1 cellular context compared by ENCODE assay signal in the genomic region with DNA sequence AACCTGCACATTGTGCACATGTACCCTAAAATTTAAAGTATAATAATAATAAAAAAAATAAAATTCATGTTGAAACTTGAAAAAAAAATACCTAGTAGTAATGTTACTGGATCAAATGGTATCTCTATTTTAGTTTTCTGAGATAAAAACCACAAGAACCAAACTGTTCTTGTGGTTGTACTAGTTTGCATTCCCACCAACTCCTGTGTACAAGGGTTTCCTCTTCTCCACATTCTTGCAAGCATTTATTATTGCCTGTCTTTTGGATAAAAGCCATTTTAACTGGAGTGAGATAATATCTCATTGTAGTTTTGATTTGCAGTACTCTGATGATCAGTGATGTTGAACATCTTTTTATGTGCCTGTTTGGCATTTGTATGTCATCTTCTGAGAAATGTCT.
TF ChIP-seq lines count a peak whose summit lies in the region.

No MANE protein-coding gene starts in this region.

TF ChIP-seq in GM23338, 12 proteins besides CTCF, POLR2A, EP300 and RAD21:
- TF ChIP-seq, protein P1, sequence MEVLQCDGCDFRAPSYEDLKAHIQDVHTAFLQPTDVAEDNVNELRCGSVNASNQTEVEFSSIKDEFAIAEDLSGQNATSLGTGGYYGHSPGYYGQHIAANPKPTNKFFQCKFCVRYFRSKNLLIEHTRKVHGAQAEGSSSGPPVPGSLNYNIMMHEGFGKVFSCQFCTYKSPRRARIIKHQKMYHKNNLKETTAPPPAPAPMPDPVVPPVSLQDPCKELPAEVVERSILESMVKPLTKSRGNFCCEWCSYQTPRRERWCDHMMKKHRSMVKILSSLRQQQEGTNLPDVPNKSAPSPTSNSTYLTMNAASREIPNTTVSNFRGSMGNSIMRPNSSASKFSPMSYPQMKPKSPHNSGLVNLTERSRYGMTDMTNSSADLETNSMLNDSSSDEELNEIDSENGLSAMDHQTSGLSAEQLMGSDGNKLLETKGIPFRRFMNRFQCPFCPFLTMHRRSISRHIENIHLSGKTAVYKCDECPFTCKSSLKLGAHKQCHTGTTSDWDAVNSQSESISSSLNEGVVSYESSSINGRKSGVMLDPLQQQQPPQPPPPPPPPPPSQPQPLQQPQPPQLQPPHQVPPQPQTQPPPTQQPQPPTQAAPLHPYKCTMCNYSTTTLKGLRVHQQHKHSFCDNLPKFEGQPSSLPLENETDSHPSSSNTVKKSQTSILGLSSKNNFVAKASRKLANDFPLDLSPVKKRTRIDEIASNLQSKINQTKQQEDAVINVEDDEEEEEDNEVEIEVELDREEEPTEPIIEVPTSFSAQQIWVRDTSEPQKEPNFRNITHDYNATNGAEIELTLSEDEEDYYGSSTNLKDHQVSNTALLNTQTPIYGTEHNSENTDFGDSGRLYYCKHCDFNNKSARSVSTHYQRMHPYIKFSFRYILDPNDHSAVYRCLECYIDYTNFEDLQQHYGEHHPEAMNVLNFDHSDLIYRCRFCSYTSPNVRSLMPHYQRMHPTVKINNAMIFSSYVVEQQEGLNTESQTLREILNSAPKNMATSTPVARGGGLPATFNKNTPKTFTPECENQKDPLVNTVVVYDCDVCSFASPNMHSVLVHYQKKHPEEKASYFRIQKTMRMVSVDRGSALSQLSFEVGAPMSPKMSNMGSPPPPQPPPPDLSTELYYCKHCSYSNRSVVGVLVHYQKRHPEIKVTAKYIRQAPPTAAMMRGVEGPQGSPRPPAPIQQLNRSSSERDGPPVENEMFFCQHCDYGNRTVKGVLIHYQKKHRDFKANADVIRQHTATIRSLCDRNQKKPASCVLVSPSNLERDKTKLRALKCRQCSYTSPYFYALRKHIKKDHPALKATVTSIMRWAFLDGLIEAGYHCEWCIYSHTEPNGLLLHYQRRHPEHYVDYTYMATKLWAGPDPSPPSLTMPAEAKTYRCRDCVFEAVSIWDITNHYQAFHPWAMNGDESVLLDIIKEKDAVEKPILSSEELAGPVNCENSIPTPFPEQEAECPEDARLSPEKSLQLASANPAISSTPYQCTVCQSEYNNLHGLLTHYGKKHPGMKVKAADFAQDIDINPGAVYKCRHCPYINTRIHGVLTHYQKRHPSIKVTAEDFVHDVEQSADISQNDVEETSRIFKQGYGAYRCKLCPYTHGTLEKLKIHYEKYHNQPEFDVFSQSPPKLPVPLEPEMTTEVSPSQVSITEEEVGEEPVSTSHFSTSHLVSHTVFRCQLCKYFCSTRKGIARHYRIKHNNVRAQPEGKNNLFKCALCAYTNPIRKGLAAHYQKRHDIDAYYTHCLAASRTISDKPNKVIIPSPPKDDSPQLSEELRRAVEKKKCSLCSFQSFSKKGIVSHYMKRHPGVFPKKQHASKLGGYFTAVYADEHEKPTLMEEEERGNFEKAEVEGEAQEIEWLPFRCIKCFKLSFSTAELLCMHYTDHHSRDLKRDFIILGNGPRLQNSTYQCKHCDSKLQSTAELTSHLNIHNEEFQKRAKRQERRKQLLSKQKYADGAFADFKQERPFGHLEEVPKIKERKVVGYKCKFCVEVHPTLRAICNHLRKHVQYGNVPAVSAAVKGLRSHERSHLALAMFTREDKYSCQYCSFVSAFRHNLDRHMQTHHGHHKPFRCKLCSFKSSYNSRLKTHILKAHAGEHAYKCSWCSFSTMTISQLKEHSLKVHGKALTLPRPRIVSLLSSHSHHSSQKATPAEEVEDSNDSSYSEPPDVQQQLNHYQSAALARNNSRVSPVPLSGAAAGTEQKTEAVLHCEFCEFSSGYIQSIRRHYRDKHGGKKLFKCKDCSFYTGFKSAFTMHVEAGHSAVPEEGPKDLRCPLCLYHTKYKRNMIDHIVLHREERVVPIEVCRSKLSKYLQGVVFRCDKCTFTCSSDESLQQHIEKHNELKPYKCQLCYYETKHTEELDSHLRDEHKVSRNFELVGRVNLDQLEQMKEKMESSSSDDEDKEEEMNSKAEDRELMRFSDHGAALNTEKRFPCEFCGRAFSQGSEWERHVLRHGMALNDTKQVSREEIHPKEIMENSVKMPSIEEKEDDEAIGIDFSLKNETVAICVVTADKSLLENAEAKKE (CRISPR knock-in tag; IDR thresholded peaks at IDR 0.05) = no peak
- TF ChIP-seq, protein P2, sequence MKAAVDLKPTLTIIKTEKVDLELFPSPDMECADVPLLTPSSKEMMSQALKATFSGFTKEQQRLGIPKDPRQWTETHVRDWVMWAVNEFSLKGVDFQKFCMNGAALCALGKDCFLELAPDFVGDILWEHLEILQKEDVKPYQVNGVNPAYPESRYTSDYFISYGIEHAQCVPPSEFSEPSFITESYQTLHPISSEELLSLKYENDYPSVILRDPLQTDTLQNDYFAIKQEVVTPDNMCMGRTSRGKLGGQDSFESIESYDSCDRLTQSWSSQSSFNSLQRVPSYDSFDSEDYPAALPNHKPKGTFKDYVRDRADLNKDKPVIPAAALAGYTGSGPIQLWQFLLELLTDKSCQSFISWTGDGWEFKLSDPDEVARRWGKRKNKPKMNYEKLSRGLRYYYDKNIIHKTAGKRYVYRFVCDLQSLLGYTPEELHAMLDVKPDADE (IDR thresholded peaks at IDR 0.05) = no peak
- TF ChIP-seq EZH2phosphoT487 (IDR thresholded peaks at IDR 0.05; ENCODE audit: unreplicated experiment) = no peak
- TF ChIP-seq STAT1 (IDR thresholded peaks at IDR 0.05; ENCODE audit: unreplicated experiment) = no peak
- TF ChIP-seq ZNF114 (CRISPR knock-in tag; IDR thresholded peaks at IDR 0.05) = no peak
- no peak for TF ChIP-seq POLR2AphosphoS5 (IDR thresholded peaks at IDR 0.05; ENCODE audit: low read depth)
- TF ChIP-seq, protein P3, sequence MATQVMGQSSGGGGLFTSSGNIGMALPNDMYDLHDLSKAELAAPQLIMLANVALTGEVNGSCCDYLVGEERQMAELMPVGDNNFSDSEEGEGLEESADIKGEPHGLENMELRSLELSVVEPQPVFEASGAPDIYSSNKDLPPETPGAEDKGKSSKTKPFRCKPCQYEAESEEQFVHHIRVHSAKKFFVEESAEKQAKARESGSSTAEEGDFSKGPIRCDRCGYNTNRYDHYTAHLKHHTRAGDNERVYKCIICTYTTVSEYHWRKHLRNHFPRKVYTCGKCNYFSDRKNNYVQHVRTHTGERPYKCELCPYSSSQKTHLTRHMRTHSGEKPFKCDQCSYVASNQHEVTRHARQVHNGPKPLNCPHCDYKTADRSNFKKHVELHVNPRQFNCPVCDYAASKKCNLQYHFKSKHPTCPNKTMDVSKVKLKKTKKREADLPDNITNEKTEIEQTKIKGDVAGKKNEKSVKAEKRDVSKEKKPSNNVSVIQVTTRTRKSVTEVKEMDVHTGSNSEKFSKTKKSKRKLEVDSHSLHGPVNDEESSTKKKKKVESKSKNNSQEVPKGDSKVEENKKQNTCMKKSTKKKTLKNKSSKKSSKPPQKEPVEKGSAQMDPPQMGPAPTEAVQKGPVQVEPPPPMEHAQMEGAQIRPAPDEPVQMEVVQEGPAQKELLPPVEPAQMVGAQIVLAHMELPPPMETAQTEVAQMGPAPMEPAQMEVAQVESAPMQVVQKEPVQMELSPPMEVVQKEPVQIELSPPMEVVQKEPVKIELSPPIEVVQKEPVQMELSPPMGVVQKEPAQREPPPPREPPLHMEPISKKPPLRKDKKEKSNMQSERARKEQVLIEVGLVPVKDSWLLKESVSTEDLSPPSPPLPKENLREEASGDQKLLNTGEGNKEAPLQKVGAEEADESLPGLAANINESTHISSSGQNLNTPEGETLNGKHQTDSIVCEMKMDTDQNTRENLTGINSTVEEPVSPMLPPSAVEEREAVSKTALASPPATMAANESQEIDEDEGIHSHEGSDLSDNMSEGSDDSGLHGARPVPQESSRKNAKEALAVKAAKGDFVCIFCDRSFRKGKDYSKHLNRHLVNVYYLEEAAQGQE (IDR thresholded peaks at IDR 0.05; ENCODE audit: unreplicated experiment) = no peak
- no peak for TF ChIP-seq ZNF331 (CRISPR knock-in tag; IDR thresholded peaks at IDR 0.05; ENCODE audit: low read depth)
- TF ChIP-seq CREB1 (CRISPR knock-in tag; IDR thresholded peaks at IDR 0.05; ENCODE audit: low read depth) = no peak
- no peak for TF ChIP-seq NANOG (IDR thresholded peaks at IDR 0.05; ENCODE audit: borderline replicate concordance)
- TF ChIP-seq JUNB (IDR thresholded peaks at IDR 0.05; ENCODE audit: unreplicated experiment) = no peak
- no peak for TF ChIP-seq EZH2 (IDR thresholded peaks at IDR 0.05; ENCODE audit: low read depth, unreplicated experiment)
TF ChIP-seq in GM23338: peak in this region for 0.
